Comparison of ENCODE assay signal across 12 cellular contexts in genomic region chr14:96146131-96146771, GRCh38. TPM values are rescaled to one million over a fixed set of nuclear protein-coding genes. Genes with fewer than 3 reads are reported as not detected.
DNase-seq lines count a peak whose midpoint lies in the region; ATAC-seq and TF ChIP-seq lines count a peak whose summit lies in the region.
"Had no signal": no experiment of that assay in that cellular context is flagged by ENCODE, and none has a peak within 500 bp of the region (broad histone marks: within the 10 kb centered on the region; RNA-seq: fewer than 3 reads in every experiment).

No MANE protein-coding gene starts in this region.

- H3K18ac ChIP-seq in trophoblast cell (ENCODE audit: low read length) = no peak overlapping the region

- no peaks in the 10 kb centered on the region for H3K36me3 ChIP-seq in adipocyte (ENCODE audit: control insufficient read depth, insufficient read depth, low read length, severe bottlenecking)
- no peaks in the 10 kb centered on the region for H3K36me3 ChIP-seq in trophoblast cell (ENCODE audit: control insufficient read depth in 1 of 2, insufficient read depth in 2 of 2, low read length in 2 of 2)

- H3K4me1 Mint-ChIP-seq in effector memory CD8-positive, alpha-beta T cell (ENCODE audit: low read depth in 2 of 2) = no peaks in the 10 kb centered on the region
- H3K4me1 Mint-ChIP-seq: activated naive CD4-positive, alpha-beta T cell treated with anti-CD3 and anti-CD28 coated beads, Interleukin-2, amount 10 ng/mL, durations not matched to agents 7 days and 5 days had no signal

- H3K4me3 Mint-ChIP-seq in effector memory CD8-positive, alpha-beta T cell = no peak overlapping the region
- H3K4me3 Mint-ChIP-seq: activated naive CD4-positive, alpha-beta T cell treated with anti-CD3 and anti-CD28 coated beads, Interleukin-2, amount 10 ng/mL, durations not matched to agents 7 days and 5 days; T-helper 1 cell treated with Interleukin-12 subunit alpha and Interleukin-12 subunit beta and Interleukin-4 antibody, amounts not matched to agents 30 μg/mL and 1 μg/mL, for 36 hours had no signal

- H3K27ac Mint-ChIP-seq in effector memory CD8-positive, alpha-beta T cell = no peak overlapping the region
- H3K27ac Mint-ChIP-seq: activated naive CD4-positive, alpha-beta T cell treated with anti-CD3 and anti-CD28 coated beads, Interleukin-2, amount 10 ng/mL, durations not matched to agents 7 days and 5 days; T-helper 1 cell treated with Interleukin-12 subunit alpha and Interleukin-12 subunit beta and Interleukin-4 antibody, amounts not matched to agents 30 μg/mL and 1 μg/mL, for 36 hours had no signal

- no peak overlapping the region for H3K14ac ChIP-seq in trophoblast cell (ENCODE audit: low read length)

- H4K12ac ChIP-seq in trophoblast cell (ENCODE audit: low read depth, low read length) = no peak overlapping the region

- no peak overlapping the region for H3K4me2 ChIP-seq in trophoblast cell (ENCODE audit: low read length)

- WGBS in trophoblast cell (ENCODE audit: extremely low coverage, insufficient coverage, insufficient read length) = no CpG with 5 or more reads among the region's 4 CpGs

- H2AFZ ChIP-seq in trophoblast cell (ENCODE audit: insufficient read depth, low read length, poor library complexity) = no peak overlapping the region

- DNase-seq in COLO829 (ENCODE audit: low spot score) (peak; percentile 35), adipocyte (ENCODE audit: low read depth) (peak; percentile 85), fibroblast of villous mesenchyme (ENCODE audit: low read depth) (peak; percentile 53), trophoblast cell (peak; percentile 18 to 46), activated T-cell treated with anti-CD3 and anti-CD28 coated beads for 4 hours (no peak)
- DNase-seq in activated naive CD4-positive, alpha-beta T cell treated with anti-CD3 and anti-CD28 coated beads, Interleukin-2, amount 50 U/mL, for 16 hours = no peak
- DNase-seq in effector memory CD8-positive, alpha-beta T cell = no peak
- DNase-seq in activated CD4-positive, alpha-beta T cell treated with anti-CD3 and anti-CD28 coated beads, Interleukin-2, amount 50 U/mL, for 1 hour = no peak
- DNase-seq: activated naive CD4-positive, alpha-beta T cell treated with anti-CD3 and anti-CD28 coated beads, Interleukin-2, amount 10 ng/mL, durations not matched to agents 7 days and 5 days; DND-41; KBM-7 had no signal

- peak overlapping the region; percentile 18 for H2BK120ac ChIP-seq in trophoblast cell (ENCODE audit: insufficient read depth, low read length, poor library complexity)

- no peak overlapping the region for H3K4ac ChIP-seq in trophoblast cell (ENCODE audit: low read depth, low read length)

- H3K79me1 ChIP-seq in trophoblast cell (ENCODE audit: low read length) = peaks cover 11% of the 10 kb centered on the region

- no peak overlapping the region for H4K8ac ChIP-seq in trophoblast cell (ENCODE audit: low read depth, low read length)

- H3K27me3 Mint-ChIP-seq in effector memory CD8-positive, alpha-beta T cell = peaks cover 56 to 67% of the 10 kb centered on the region in 2 donors

- H3K79me2 ChIP-seq in trophoblast cell (ENCODE audit: control insufficient read depth, insufficient read depth, low read length, poor library complexity) = no peaks in the 10 kb centered on the region

- H3K9me3 ChIP-seq in adipocyte (ENCODE audit: control insufficient read depth, low read length) (peaks cover 25% of the 10 kb centered on the region), trophoblast cell (ENCODE audit: insufficient read depth, low read depth, low read length) (peaks cover 1% of the 10 kb centered on the region)

- H3K4me3 ChIP-seq in adipocyte (ENCODE audit: low read length) (peak overlapping the region; percentile 48), fibroblast of villous mesenchyme (ENCODE audit: low read depth, low read length) (no peak overlapping the region), trophoblast cell (ENCODE audit: low read depth, low read length) (no peak overlapping the region)

- peak overlapping the region; percentile 59 for H3K9ac ChIP-seq in adipocyte (ENCODE audit: low read length)
- H3K9ac ChIP-seq in trophoblast cell (ENCODE audit: low read length) = no peak overlapping the region

- H3K27me3 ChIP-seq in adipocyte (replicated peaks; ENCODE audit: control insufficient read depth, insufficient read depth, low read length) (no peaks in the 10 kb centered on the region), trophoblast cell (ENCODE audit: insufficient read depth, low read length) (no peaks in the 10 kb centered on the region)

- H3K4me1 ChIP-seq in adipocyte (ENCODE audit: control insufficient read depth, insufficient read depth, low read length) = peaks cover 18% of the 10 kb centered on the region
- H3K4me1 ChIP-seq in trophoblast cell (ENCODE audit: control insufficient read depth in 1 of 2, insufficient read depth in 2 of 2, low read length in 2 of 2) = peaks cover 4 to 7% of the 10 kb centered on the region in 2 experiments

- ATAC-seq in effector memory CD8-positive, alpha-beta T cell (replicated peaks) = no peak

- no peak for TF ChIP-seq CTCF in fibroblast of villous mesenchyme (IDR thresholded peaks at IDR 0.05; ENCODE audit: insufficient read depth, low read depth, low read length)

- H2AK5ac ChIP-seq in trophoblast cell (ENCODE audit: low read length) = no peak overlapping the region

- H2BK5ac ChIP-seq in trophoblast cell (ENCODE audit: low read depth, low read length, poor library complexity) = no peak overlapping the region

- H3K9me3 Mint-ChIP-seq in effector memory CD8-positive, alpha-beta T cell = peaks cover 1 to 7% of the 10 kb centered on the region in 2 donors
- H3K9me3 Mint-ChIP-seq: activated naive CD4-positive, alpha-beta T cell treated with anti-CD3 and anti-CD28 coated beads, Interleukin-2, amount 10 ng/mL, durations not matched to agents 7 days and 5 days; T-helper 1 cell treated with Interleukin-12 subunit alpha and Interleukin-12 subunit beta and Interleukin-4 antibody, amounts not matched to agents 30 μg/mL and 1 μg/mL, for 36 hours had no signal

- no peak overlapping the region for H4K91ac ChIP-seq in trophoblast cell (ENCODE audit: low read depth, low read length)

- H3K27ac ChIP-seq in trophoblast cell (ENCODE audit: low read depth, low read length) = peak overlapping the region; percentile 43

- H3K23ac ChIP-seq in trophoblast cell (ENCODE audit: low read length) = no peak overlapping the region

- H3K36me3 Mint-ChIP-seq in effector memory CD8-positive, alpha-beta T cell (ENCODE audit: insufficient read depth) = no peaks in the 10 kb centered on the region
- H3K36me3 Mint-ChIP-seq: activated naive CD4-positive, alpha-beta T cell treated with anti-CD3 and anti-CD28 coated beads, Interleukin-2, amount 10 ng/mL, durations not matched to agents 7 days and 5 days had no signal

- no peak overlapping the region for H2BK12ac ChIP-seq in trophoblast cell (ENCODE audit: low read length)

RNA-seq across cellular contexts. Expression of gene BDKRB2, which starts 58.4 kb away (rescaled TPM):
- total RNA-seq in fibroblast of villous mesenchyme = 51.5 and 105 TPM in 2 replicates
- 29.0 and 29.1 TPM in 2 replicates for polyA plus RNA-seq in trophoblast cell (2013)

Comparison
In these comparisons a context has a peak if more than half of its experiments do, and no peak if none do; other contexts are left out.
1. DNase-seq: peak in COLO829 (single experiment), adipocyte (single experiment), fibroblast of villous mesenchyme (single experiment) and trophoblast cell (2 of 2); none in activated naive CD4-positive, alpha-beta T cell treated with anti-CD3 and anti-CD28 coated beads, Interleukin-2, amount 50 U/mL, for 16 hours (single experiment), effector memory CD8-positive, alpha-beta T cell (0 of 3), activated CD4-positive, alpha-beta T cell treated with anti-CD3 and anti-CD28 coated beads, Interleukin-2, amount 50 U/mL, for 1 hour (single experiment) and activated T-cell treated with anti-CD3 and anti-CD28 coated beads for 4 hours (single experiment).